31 cellular contexts compared by ENCODE assay signal in genomic region chr12:18130855-18131254, GRCh38. TPM values are rescaled to one million over a fixed set of nuclear protein-coding genes. Genes with fewer than 3 reads are reported as not detected.
"Had no signal": no experiment of that assay in that cellular context is flagged by ENCODE, and none has a peak within 500 bp of the region (broad histone marks: within the 10 kb centered on the region; RNA-seq: fewer than 3 reads in every experiment).

No MANE protein-coding gene starts in this region.

- H3K27me3 ChIP-seq: adrenal gland, MG63, Peyer's patch, SJCRH30 had no signal

- H3K4me1 Mint-ChIP-seq: activated CD4-positive, alpha-beta T cell treated with anti-CD3 and anti-CD28 coated beads for 36 hours; activated naive CD4-positive, alpha-beta T cell treated with anti-CD3 and anti-CD28 coated beads, Interleukin-2, amount 10 ng/mL, durations not matched to agents 7 days and 5 days; activated naive CD8-positive, alpha-beta T cell treated with anti-CD3 and anti-CD28 coated beads for 36 hours had no signal

- H3K36me3 Mint-ChIP-seq: activated naive CD4-positive, alpha-beta T cell treated with anti-CD3 and anti-CD28 coated beads, Interleukin-2, amount 10 ng/mL, durations not matched to agents 7 days and 5 days; activated naive CD8-positive, alpha-beta T cell treated with anti-CD3 and anti-CD28 coated beads for 36 hours had no signal

- H3K4me3 Mint-ChIP-seq: activated CD4-positive, alpha-beta T cell treated with anti-CD3 and anti-CD28 coated beads for 36 hours; activated CD8-positive, alpha-beta T cell treated with anti-CD3 and anti-CD28 coated beads for 36 hours; activated naive CD4-positive, alpha-beta T cell treated with anti-CD3 and anti-CD28 coated beads, Interleukin-2, amount 10 ng/mL, durations not matched to agents 7 days and 5 days; activated naive CD8-positive, alpha-beta T cell treated with anti-CD3 and anti-CD28 coated beads for 36 hours; activated T-cell treated with anti-CD3 and anti-CD28 coated beads, Interleukin-2, amount 50 U/mL, for 72 hours had no signal

- ATAC-seq: activated CD4-positive, alpha-beta T cell treated with anti-CD3 and anti-CD28 coated beads for 36 hours; activated CD8-positive, alpha-beta T cell treated with anti-CD3 and anti-CD28 coated beads for 36 hours; activated T-cell treated with anti-CD3 and anti-CD28 coated beads, Interleukin-2, amount 50 U/mL, for 72 hours had no signal

- H3K36me3 ChIP-seq: adrenal gland, MG63, Peyer's patch, SJCRH30, WERI-Rb-1 had no signal

- H3K27me3 Mint-ChIP-seq: activated CD4-positive, alpha-beta T cell treated with anti-CD3 and anti-CD28 coated beads for 36 hours; activated CD8-positive, alpha-beta T cell treated with anti-CD3 and anti-CD28 coated beads for 36 hours; activated naive CD4-positive, alpha-beta T cell treated with anti-CD3 and anti-CD28 coated beads, Interleukin-2, amount 10 ng/mL, durations not matched to agents 7 days and 5 days; activated naive CD8-positive, alpha-beta T cell treated with anti-CD3 and anti-CD28 coated beads for 36 hours had no signal

- DNase-seq: activated CD4-positive, alpha-beta T cell treated with anti-CD3 and anti-CD28 coated beads for 36 hours; activated CD4-positive, alpha-beta T cell treated with anti-CD3 and anti-CD28 coated beads, Interleukin-2, amount 50 U/mL, for 1 hour; activated CD8-positive, alpha-beta memory T cell treated with anti-CD3 and anti-CD28 coated beads, Interleukin-2, amount 50 U/mL, for 4 hours; activated CD8-positive, alpha-beta T cell treated with anti-CD3 and anti-CD28 coated beads for 36 hours; activated gamma-delta T cell treated with Interleukin-2 at 50 U/mL for 16 hours; activated naive CD4-positive, alpha-beta T cell treated with anti-CD3 and anti-CD28 coated beads, Interleukin-2, amount 10 ng/mL, durations not matched to agents 7 days and 5 days; activated naive CD8-positive, alpha-beta T cell treated with anti-CD3 and anti-CD28 coated beads for 36 hours; activated T-cell treated with anti-CD3 and anti-CD28 coated beads, Interleukin-2, amount 50 U/mL, for 72 hours; adrenal gland; anterior cingulate cortex; cerebellar nuclear complex; MG63; MV-4-11; NCI-H1092 treated with DMSO at 0.1 percent for 48 hours; NCI-H1417 treated with DMSO at 0.1 percent for 48 hours; NCI-H187; NCI-H2081; NCI-H2171; NCI-H2227 treated with DMSO at 0.1 percent for 48 hours; NCI-H446 treated with DMSO at 0.1 percent for 48 hours; NCI-H524 treated with DMSO at 0.1 percent for 48 hours; NCI-H82; Peyer's patch; Right ventricle myocardium superior; SJCRH30; SK-N-SH; T-helper 1 cell; WERI-Rb-1 had no signal

- H3K4me1 ChIP-seq: adrenal gland, Peyer's patch, SJCRH30 had no signal

- H3K9me3 ChIP-seq: adrenal gland had no signal

- H3K27ac Mint-ChIP-seq: activated CD4-positive, alpha-beta T cell treated with anti-CD3 and anti-CD28 coated beads for 36 hours; activated CD8-positive, alpha-beta T cell treated with anti-CD3 and anti-CD28 coated beads for 36 hours; activated naive CD4-positive, alpha-beta T cell treated with anti-CD3 and anti-CD28 coated beads, Interleukin-2, amount 10 ng/mL, durations not matched to agents 7 days and 5 days; activated naive CD8-positive, alpha-beta T cell treated with anti-CD3 and anti-CD28 coated beads for 36 hours; activated T-cell treated with anti-CD3 and anti-CD28 coated beads, Interleukin-2, amount 50 U/mL, for 72 hours; activated T-helper 2 cell treated with anti-CD3 and anti-CD28 coated beads, Interferon-gamma antibody, Interleukin-2, Interleukin-4, amounts not matched to agents 10 μg/mL and 5 μg/mL and 100 μg/mL, durations not matched to agents 14 hours and 24 hours and 36 hours had no signal

- H3K27ac ChIP-seq: adrenal gland, Peyer's patch, RWPE1, SJCRH30, WERI-Rb-1 had no signal

- H3K4me3 ChIP-seq: adrenal gland, MG63, Peyer's patch, SJCRH30 had no signal

RNA-seq across cellular contexts. Expression of gene RERGL, which starts 40.9 kb away (rescaled TPM):
- total RNA-seq: activated CD4-positive, alpha-beta T cell treated with anti-CD3 and anti-CD28 coated beads for 36 hours; activated CD8-positive, alpha-beta T cell treated with anti-CD3 and anti-CD28 coated beads for 36 hours; activated naive CD8-positive, alpha-beta T cell treated with anti-CD3 and anti-CD28 coated beads for 36 hours; activated T-cell treated with anti-CD3 and anti-CD28 coated beads, Interleukin-2, amount 50 U/mL, for 72 hours; activated T-helper 2 cell treated with anti-CD3 and anti-CD28 coated beads, Interferon-gamma antibody, Interleukin-2, Interleukin-4, amounts not matched to agents 10 μg/mL and 5 μg/mL and 100 μg/mL, durations not matched to agents 14 hours and 24 hours and 36 hours; SJCRH30; T-helper 2 cell treated with Interferon-gamma antibody and Interleukin-4, amounts not matched to agents 100 ng/mL and 5 ng/mL, for 36 hours had no signal
